ENCODE assay signal across 1 cellular context in genomic region chr16:53147500-53148065, GRCh38.
TF ChIP-seq lines count a peak whose summit lies in the region.

No MANE protein-coding gene starts in this region.

TF ChIP-seq in HepG2, 621 proteins besides CTCF, POLR2A, EP300 and RAD21 (continued from another document):
- TF ChIP-seq TIGD3 (CRISPR knock-in tag; IDR thresholded peaks at IDR 0.05; ENCODE audit: borderline replicate concordance), result no peak
